ENCODE assay signal across 11 cellular contexts in genomic region chr12:1443421-1444141, GRCh38.
A peak's percentile ranks its signal among the peaks of the same experiment; 100 is the strongest.
DNase-seq lines count a peak whose midpoint lies in the region; ATAC-seq and TF ChIP-seq lines count a peak whose summit lies in the region.
"Had no signal": no experiment of that assay in that cellular context is flagged by ENCODE, and none has a peak within 500 bp of the region (broad histone marks: within the 10 kb centered on the region; RNA-seq: fewer than 3 reads in every experiment).

No MANE protein-coding gene starts in this region.

- TF ChIP-seq CTCF in mammary epithelial cell (conservative IDR thresholded peaks at IDR 0.05 in 1 of 2, IDR thresholded peaks at IDR 0.05 in 1 of 2; ENCODE audit: extremely low read depth in 1 of 2, insufficient read depth in 1 of 2, low read depth in 1 of 2, low read length in 2 of 2) (no peak), hepatocyte (IDR thresholded peaks at IDR 0.05; ENCODE audit: poor library complexity) (no peak)

- BruUV-seq in mammary epithelial cell (replicated peaks; lab: Mats Ljungman, UMichigan) = no TSS peak

- peak overlapping the region; percentile 51 for H3K9ac ChIP-seq in mammary epithelial cell (ENCODE audit: insufficient read depth, low read length)

- no peak for ATAC-seq in GM18502 (IDR thresholded peaks at IDR 0.05; ENCODE audit: poor library complexity, unreplicated experiment)
- ATAC-seq: HepG2 had no signal

- H3K27ac ChIP-seq in mammary epithelial cell (ENCODE audit: insufficient read depth, low read depth, low read length) = peak overlapping the region; percentile 55
- H3K27ac ChIP-seq in hepatocyte = peak overlapping the region; percentile 19
- H3K27ac ChIP-seq: SK-N-MC had no signal

- peak; percentile 19 for DNase-seq in HS-5 (ENCODE audit: low read depth)
- peak; percentile 78 for DNase-seq in mammary epithelial cell
- DNase-seq in hepatocyte (ENCODE audit: low spot score) = no peak
- peak; percentile 87 for DNase-seq in stromal cell of bone marrow (ENCODE audit: low read depth)
- no peak for DNase-seq in pons (ENCODE audit: low spot score)
- DNase-seq in H4 (ENCODE audit: low spot score) = no peak
- DNase-seq: DND-41, NCI-H226 had no signal

- H3K36me3 ChIP-seq in mammary epithelial cell (ENCODE audit: insufficient read depth, low read length) (no peaks in the 10 kb centered on the region), hepatocyte (replicated peaks; ENCODE audit: insufficient read depth, low read depth) (no peaks in the 10 kb centered on the region)

- CTCF ChIA-PET in mammary epithelial cell (lab: Charles Lee; ENCODE audit: low non-redundant PET) = no interaction called here

- H3K4me3 ChIP-seq in mammary epithelial cell (replicated peaks in 1 of 3; ENCODE audit: insufficient read depth in 1 of 3, low read depth in 2 of 3, low read length in 3 of 3) = peak overlapping the region; percentile 16 to 31 (median 22)
- H3K4me3 ChIP-seq in hepatocyte = no peak overlapping the region
- H3K4me3 ChIP-seq: SK-N-MC had no signal

- no peaks in the 10 kb centered on the region for H3K9me2 ChIP-seq in hepatocyte (replicated peaks; ENCODE audit: insufficient read depth)

- WGBS in mammary epithelial cell (ENCODE audit: low coverage, missing lambda C conversion rate) = 11% methylated on average over 7 of the region's 8 CpGs
- 73% methylated on average over 8 of the region's 8 CpGs for WGBS in hepatocyte (ENCODE audit: low lambda C conversion rate, missing lambda C conversion rate)

- H3K9me3 ChIP-seq in mammary epithelial cell (replicated peaks; ENCODE audit: insufficient read depth, low read length) (no peaks in the 10 kb centered on the region), hepatocyte (ENCODE audit: low read depth) (no peaks in the 10 kb centered on the region)

- no peaks in the 10 kb centered on the region for H3K79me2 ChIP-seq in mammary epithelial cell (ENCODE audit: insufficient read depth, low read length)
- H3K79me2 ChIP-seq in hepatocyte = no peaks in the 10 kb centered on the region

- H4K20me1 ChIP-seq in mammary epithelial cell (ENCODE audit: insufficient read depth, low read length) = no peaks in the 10 kb centered on the region
- H4K20me1 ChIP-seq in hepatocyte (ENCODE audit: insufficient read depth, poor library complexity, severe bottlenecking) = no peaks in the 10 kb centered on the region

- intact Hi-C loops in mammary epithelial cell (cut with micrococcal nuclease) = loop anchor here (1.0 to 2.0 kb wide), 3 partner anchors 31 to 140 kb away; no protein-coding TSS in a partner anchor

- dilution Hi-C loops in mammary epithelial cell (cut with HindIII; ENCODE audit: low sequenced_read_pairs) = no loop called here

- H3K4me1 ChIP-seq in mammary epithelial cell (ENCODE audit: insufficient read depth, low read length) = peaks cover 23% of the 10 kb centered on the region
- H3K4me1 ChIP-seq in hepatocyte (ENCODE audit: insufficient read depth) = peaks cover 4% of the 10 kb centered on the region

- H3K27me3 ChIP-seq in mammary epithelial cell (ENCODE audit: insufficient read depth, low read length) = no peaks in the 10 kb centered on the region
- no peaks in the 10 kb centered on the region for H3K27me3 ChIP-seq in hepatocyte

- in situ Hi-C loops in mammary epithelial cell (cut with MboI; ENCODE audit: low sequenced_read_pairs in 2 of 2) = no loop called here

- H3K4me2 ChIP-seq in mammary epithelial cell (ENCODE audit: insufficient read depth, low read depth, low read length) (peak overlapping the region; percentile 82), hepatocyte (peak overlapping the region; percentile 55)

- H2AFZ ChIP-seq in mammary epithelial cell (ENCODE audit: low read depth, low read length) (peak overlapping the region; percentile 77), hepatocyte (no peak overlapping the region)

Comparison
In these comparisons a context has a peak if more than half of its experiments do, and no peak if none do; other contexts are left out.
1. DNase-seq: peak in HS-5 (single experiment), mammary epithelial cell (single experiment) and stromal cell of bone marrow (single experiment); none in hepatocyte (single experiment), pons (single experiment) and H4 (single experiment).